Comparison of ENCODE assay signal across 8 cellular contexts in genomic region chr10:32956365-32957197, GRCh38. TPM values are rescaled to one million over a fixed set of nuclear protein-coding genes. Genes with fewer than 3 reads are reported as not detected.
DNase-seq lines count a peak whose midpoint lies in the region; ATAC-seq lines count a peak whose summit lies in the region.

No MANE protein-coding gene starts in this region.

- H3K4me1 ChIP-seq in iPS DF 6.9 (ENCODE audit: control insufficient read depth, insufficient read depth, low read length), result peaks cover 7% of the 10 kb centered on the region

- H3K27ac ChIP-seq in iPS DF 6.9 (ENCODE audit: low read length), result no peak overlapping the region

- H3K9me3 Mint-ChIP-seq in activated CD4-positive, alpha-beta memory T cell treated with anti-CD3 and anti-CD28 coated beads for 36 hours, result no peaks in the 10 kb centered on the region
- H3K9me3 Mint-ChIP-seq in stimulated activated effector memory CD8-positive, alpha-beta T cell treated with anti-CD3 and anti-CD28 coated beads, Interleukin-12 subunit alpha, Interleukin-12 subunit beta, amount 100 ng/mL, for 72 hours, result no peaks in the 10 kb centered on the region

- peaks cover 65% of the 10 kb centered on the region for H3K4me1 Mint-ChIP-seq in activated CD4-positive, alpha-beta memory T cell treated with anti-CD3 and anti-CD28 coated beads for 36 hours (ENCODE audit: low read depth)
- H3K4me1 Mint-ChIP-seq in stimulated activated effector memory CD8-positive, alpha-beta T cell treated with anti-CD3 and anti-CD28 coated beads, Interleukin-12 subunit alpha, Interleukin-12 subunit beta, amount 100 ng/mL, for 72 hours, result peaks cover 50% of the 10 kb centered on the region

- H3K27me3 ChIP-seq in iPS DF 6.9 (ENCODE audit: control insufficient read depth, insufficient read depth, low read length), result no peaks in the 10 kb centered on the region

- peak overlapping the region; percentile 85; the same call in 1 of the 2 replicates for H3K4me3 ChIP-seq in iPS DF 6.9 (ENCODE audit: low read length)

- intact Hi-C loops in activated CD4-positive, alpha-beta memory T cell treated with anti-CD3 and anti-CD28 coated beads for 36 hours (cut with micrococcal nuclease), result loop anchor here (5.0 to 10.0 kb wide), 6 partner anchors 161 to 902 kb away; partner anchors contain the start of genes CCDC7 and KIF5B

- peak overlapping the region; percentile 83 for H3K27ac Mint-ChIP-seq in activated CD4-positive, alpha-beta memory T cell treated with anti-CD3 and anti-CD28 coated beads for 36 hours
- H3K27ac Mint-ChIP-seq in stimulated activated effector memory CD8-positive, alpha-beta T cell treated with anti-CD3 and anti-CD28 coated beads, Interleukin-12 subunit alpha, Interleukin-12 subunit beta, amount 100 ng/mL, for 72 hours, result peak overlapping the region; percentile 62

- WGBS in iPS DF 6.9 (ENCODE audit: insufficient coverage, insufficient read length), result no CpG with 5 or more reads among the region's 13 CpGs

- CTCF ChIA-PET in activated CD4-positive, alpha-beta memory T cell treated with anti-CD3 and anti-CD28 coated beads for 36 hours (lab: Charles Lee), result interaction anchor here (0.6 to 1.6 kb wide), 6 partner anchors 12 to 32 kb away, joined by 3 to 4 read pairs (median 4); no protein-coding TSS in a partner anchor

- H3K4me3 Mint-ChIP-seq in activated CD4-positive, alpha-beta memory T cell treated with anti-CD3 and anti-CD28 coated beads for 36 hours, result peak overlapping the region; percentile 80
- peak overlapping the region; percentile 90 for H3K4me3 Mint-ChIP-seq in stimulated activated effector memory CD8-positive, alpha-beta T cell treated with anti-CD3 and anti-CD28 coated beads, Interleukin-12 subunit alpha, Interleukin-12 subunit beta, amount 100 ng/mL, for 72 hours

- H3K36me3 ChIP-seq in iPS DF 6.9 (ENCODE audit: control insufficient read depth, insufficient read depth, low read length), result no peaks in the 10 kb centered on the region

- ATAC-seq in stimulated activated effector memory CD8-positive, alpha-beta T cell treated with anti-CD3 and anti-CD28 coated beads, Interleukin-12 subunit alpha, Interleukin-12 subunit beta, amount 100 ng/mL, for 72 hours, result no peak
- ATAC-seq in HG02885 (IDR thresholded peaks at IDR 0.05; ENCODE audit: poor library complexity, unreplicated experiment), result no peak

- DNase-seq in DMS53 (lab: John Stamatoyannopoulos, UW), result peak; percentile 30
- no peak for DNase-seq in DMS53 treated with DMSO at 0.1 percent for 48 hours (lab: John Stamatoyannopoulos, UW; ENCODE audit: unreplicated experiment)
- no peak for DNase-seq in activated CD4-positive, alpha-beta memory T cell treated with anti-CD3 and anti-CD28 coated beads for 36 hours
- DNase-seq in iPS DF 6.9 (ENCODE audit: low read depth, low spot score), result no peak
- DNase-seq in stimulated activated effector memory CD8-positive, alpha-beta T cell treated with anti-CD3 and anti-CD28 coated beads, Interleukin-12 subunit alpha, Interleukin-12 subunit beta, amount 100 ng/mL, for 72 hours (ENCODE audit: low spot score in 2 of 2), result no peak
- no peak for DNase-seq in SW480 (ENCODE audit: low spot score)
- DNase-seq in kidney glomerular epithelial cell (lab: John Stamatoyannopoulos, UW), result no peak

- H3K9me3 ChIP-seq in iPS DF 6.9 (ENCODE audit: control insufficient read depth, insufficient read depth, low read length), result no peaks in the 10 kb centered on the region

- H3K27me3 Mint-ChIP-seq in activated CD4-positive, alpha-beta memory T cell treated with anti-CD3 and anti-CD28 coated beads for 36 hours, result peaks cover 4% of the 10 kb centered on the region

- POLR2A ChIA-PET in activated CD4-positive, alpha-beta memory T cell treated with anti-CD3 and anti-CD28 coated beads for 36 hours (lab: Charles Lee), result interaction anchor here (0.6 to 1.9 kb wide), 8 partner anchors 24 to 202 kb away, joined by 3 to 6 read pairs (median 3); no protein-coding TSS in a partner anchor

- peaks cover 2% of the 10 kb centered on the region for H3K36me3 Mint-ChIP-seq in activated CD4-positive, alpha-beta memory T cell treated with anti-CD3 and anti-CD28 coated beads for 36 hours
- H3K36me3 Mint-ChIP-seq in stimulated activated effector memory CD8-positive, alpha-beta T cell treated with anti-CD3 and anti-CD28 coated beads, Interleukin-12 subunit alpha, Interleukin-12 subunit beta, amount 100 ng/mL, for 72 hours, result peaks cover 16% of the 10 kb centered on the region

RNA-seq across cellular contexts. Expression of gene ITGB1, which starts 1.4 kb away (rescaled TPM):
- 100 to 1,000 TPM; 113 to 117 TPM for total RNA-seq in activated CD4-positive, alpha-beta memory T cell treated with anti-CD3 and anti-CD28 coated beads for 36 hours
